ENCODE assay signal across 8 cellular contexts in the genomic region with DNA sequence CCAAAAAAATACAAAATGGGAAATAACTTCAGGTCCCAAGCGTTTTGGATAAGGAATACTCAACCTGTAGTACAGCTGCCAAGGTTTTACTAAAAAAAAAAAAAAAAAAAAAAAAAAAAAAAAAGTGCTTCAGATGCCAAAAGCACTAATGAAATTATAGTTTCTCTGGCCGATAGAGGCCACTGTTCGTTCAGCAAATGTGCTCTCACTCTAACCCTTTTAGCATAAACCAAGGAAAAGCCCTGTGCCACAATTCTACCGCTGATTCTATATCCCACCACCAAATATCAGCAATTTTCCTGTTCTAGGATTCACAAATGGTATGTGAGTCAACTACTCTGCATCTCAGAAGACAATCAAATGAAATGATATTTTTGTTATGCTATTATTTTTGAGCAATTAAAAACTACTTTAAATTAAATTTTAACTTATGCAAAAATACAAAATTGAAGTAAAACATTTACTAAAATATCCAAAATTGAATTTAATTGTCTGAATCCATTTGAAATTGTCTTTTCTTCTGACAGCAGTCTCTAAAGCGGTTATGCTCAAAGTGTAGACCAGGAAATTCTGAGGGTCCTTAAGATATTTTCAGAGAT.
A peak's percentile ranks its signal among the peaks of the same experiment; 100 is the strongest.
DNase-seq lines count a peak whose midpoint lies in the region; ATAC-seq and TF ChIP-seq lines count a peak whose summit lies in the region.

No MANE protein-coding gene starts in this region.

- no peaks in the 10 kb centered on the region for H3K27me3 ChIP-seq in AG04450 (ENCODE audit: control insufficient read depth, insufficient read depth, low read length)
- H3K27me3 ChIP-seq in ovary, result no peaks in the 10 kb centered on the region

- WGBS in ovary, 3 donors, result 32 to 36% (median 33%) methylated on average over 5 of the region's 5 CpGs

- TF ChIP-seq POLR2A in ovary (IDR thresholded peaks at IDR 0.05), result no peak

- peak; percentile 57 for TF ChIP-seq CTCF in AG04450 (IDR thresholded peaks at IDR 0.05; ENCODE audit: low read depth, low read length)
- peak; percentile 68 for TF ChIP-seq CTCF in LNCaP clone FGC (IDR thresholded peaks at IDR 0.05; ENCODE audit: control insufficient read depth, extremely low read depth, insufficient read depth)
- TF ChIP-seq CTCF in foreskin fibroblast (IDR thresholded peaks at IDR 0.05; ENCODE audit: low read depth, low read length), result peak; percentile 51
- peak; percentile 13 to 26 (median 20) for TF ChIP-seq CTCF in ovary (IDR thresholded peaks at IDR 0.05)
- TF ChIP-seq CTCF in omental fat pad (IDR thresholded peaks at IDR 0.05), result no peak

- ATAC-seq in omental fat pad (ENCODE audit: low FRiP score) (no peak), GM21619 (IDR thresholded peaks at IDR 0.05; ENCODE audit: unreplicated experiment) (no peak)

- in situ Hi-C loops in G401 (cut with HindIII; ENCODE audit: low sequenced_read_pairs), result no loop called here

- no peaks in the 10 kb centered on the region for H3K4me1 ChIP-seq in ovary (ENCODE audit: insufficient read depth)

- CTCF ChIA-PET in AG04450 (lab: Charles Lee), result interaction anchor here (0.6 to 1.3 kb wide), 12 partner anchors 25 to 985 kb away, joined by 3 to 7 read pairs (median 4); no protein-coding TSS in a partner anchor

- no peaks in the 10 kb centered on the region for H3K36me3 ChIP-seq in ovary

- DNase-seq in AG04450 (ENCODE audit: low read depth, low spot score) (peak; percentile 24), G401 (ENCODE audit: low spot score) (peak; percentile 72), LNCaP clone FGC (ENCODE audit: low read depth) (peak; percentile 42), SW480 (ENCODE audit: low spot score) (peak; percentile 52), foreskin fibroblast (peak; percentile 42 to 75), ovary (peak in 1 of 5 donors; percentile 49), omental fat pad (ENCODE audit: low spot score) (no peak)

- H3K9me3 ChIP-seq in AG04450 (ENCODE audit: control insufficient read depth, insufficient read depth, low read length), result peaks cover 2% of the 10 kb centered on the region; the same call in 1 of the 2 replicates
- H3K9me3 ChIP-seq in ovary, result no peaks in the 10 kb centered on the region

- intact Hi-C loops in ovary (cut with DNase I), result no loop called here

- no peak for TF ChIP-seq EP300 in ovary (IDR thresholded peaks at IDR 0.05)

- POLR2A ChIA-PET in AG04450 (lab: Yijun Ruan, JAX), result no interaction called here

- H3K27ac ChIP-seq in AG04450 (ENCODE audit: low read depth, low read length) (no peak overlapping the region), ovary (no peak overlapping the region)

- no peak overlapping the region for H3K4me3 ChIP-seq in AG04450 (ENCODE audit: low read depth, low read length)
- no peak overlapping the region for H3K4me3 ChIP-seq in LNCaP clone FGC (ENCODE audit: low read depth, low read length)
- no peak overlapping the region for H3K4me3 ChIP-seq in foreskin fibroblast (ENCODE audit: low read depth in 1 of 2, low read length in 2 of 2)
- no peak overlapping the region for H3K4me3 ChIP-seq in ovary

Comparison
In these comparisons a context has a peak if more than half of its experiments do, and no peak if none do; other contexts are left out.
1. CTCF ChIP-seq: peak in AG04450 (single experiment), LNCaP clone FGC (single experiment), foreskin fibroblast (single experiment) and ovary (3 of 3); none in omental fat pad (0 of 3).